ENCODE assay signal across 17 cellular contexts in the genomic region with DNA sequence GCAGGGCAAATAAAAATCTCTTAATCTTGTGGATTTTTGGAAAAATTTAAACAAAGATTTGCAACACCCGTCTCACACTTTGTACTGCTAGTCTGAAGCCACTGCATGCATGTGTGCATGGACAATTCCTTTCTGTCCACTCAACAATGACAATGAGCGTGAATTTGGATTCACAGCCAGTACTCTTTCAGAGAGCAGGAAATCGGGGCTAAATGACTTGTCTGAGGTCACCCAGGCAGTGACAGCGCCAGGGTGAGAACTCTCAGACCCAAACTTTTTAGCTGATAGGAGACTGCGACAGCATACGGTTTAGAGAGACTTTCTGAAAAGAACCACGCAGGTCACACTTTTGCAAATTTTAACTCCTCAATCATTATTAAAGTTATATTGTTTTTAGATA.
DNase-seq lines count a peak whose midpoint lies in the region; ATAC-seq and TF ChIP-seq lines count a peak whose summit lies in the region.
"Had no signal": no experiment of that assay in that cellular context is flagged by ENCODE, and none has a peak within 500 bp of the region (broad histone marks: within the 10 kb centered on the region; RNA-seq: fewer than 3 reads in every experiment).

No MANE protein-coding gene starts in this region.

- H3K23ac ChIP-seq in neuronal stem cell (ENCODE audit: low read depth, low read length, poor library complexity) = no peak overlapping the region

- H3K79me1 ChIP-seq in neuronal stem cell (ENCODE audit: low read depth, low read length) = no peaks in the 10 kb centered on the region

- CTCF ChIA-PET in CD8-positive, alpha-beta T cell (lab: Charles Lee) = no interaction called here

- no peak overlapping the region for H2BK120ac ChIP-seq in neuronal stem cell (ENCODE audit: low read depth, low read length)

- no peak for ATAC-seq in CD8-positive, alpha-beta T cell
- ATAC-seq in GM19455 (IDR thresholded peaks at IDR 0.05; ENCODE audit: unreplicated experiment) = no peak
- ATAC-seq: HCT116 had no signal

- no peak overlapping the region for H3K27ac ChIP-seq in CD8-positive, alpha-beta T cell (ENCODE audit: low read depth, low read length)
- no peak overlapping the region for H3K27ac ChIP-seq in neural progenitor cell
- no peak overlapping the region for H3K27ac ChIP-seq in neuronal stem cell (replicated peaks; ENCODE audit: low read length)
- H3K27ac ChIP-seq: BLaER1 had no signal

- H3K4me1 Mint-ChIP-seq in CD8-positive, alpha-beta T cell (ENCODE audit: low read depth) = peaks cover 25% of the 10 kb centered on the region
- peaks cover 19% of the 10 kb centered on the region for H3K4me1 Mint-ChIP-seq in neural progenitor cell

- H3K18ac ChIP-seq in neuronal stem cell (ENCODE audit: low read length) = no peak overlapping the region

- WGBS in neuronal stem cell (ENCODE audit: extremely low coverage in 2 of 2, insufficient read length in 2 of 2, insufficient replicate concordance in 1 of 2), 2 donors = no CpG with 5 or more reads among the region's 7 CpGs

- H3K27ac Mint-ChIP-seq in CD8-positive, alpha-beta T cell = peak overlapping the region; percentile 52
- H3K27ac Mint-ChIP-seq in neural progenitor cell = no peak overlapping the region

- peaks cover 11% of the 10 kb centered on the region for H3K4me1 ChIP-seq in CD8-positive, alpha-beta T cell (ENCODE audit: insufficient read depth, low read length)
- H3K4me1 ChIP-seq in neural progenitor cell (no peaks in the 10 kb centered on the region), neuronal stem cell (ENCODE audit: control insufficient read depth in 2 of 2, insufficient read depth in 1 of 2, low read depth in 1 of 2, low read length in 2 of 2) (peaks cover 1 to 20% of the 10 kb centered on the region in 2 donors)

- no peaks in the 10 kb centered on the region for H3K9me3 Mint-ChIP-seq in CD8-positive, alpha-beta T cell
- H3K9me3 Mint-ChIP-seq in neural progenitor cell = no peaks in the 10 kb centered on the region

- POLR2A ChIA-PET in CD8-positive, alpha-beta T cell (lab: Charles Lee) = no interaction called here

- no peak overlapping the region for H2BK5ac ChIP-seq in neuronal stem cell (ENCODE audit: low read length)

- H2AFZ ChIP-seq in neural progenitor cell (replicated peaks) = no peak overlapping the region
- no peak overlapping the region for H2AFZ ChIP-seq in neuronal stem cell (ENCODE audit: low read length)

- no peaks in the 10 kb centered on the region for H3K36me3 ChIP-seq in CD8-positive, alpha-beta T cell (ENCODE audit: insufficient read depth, low read length)
- no peaks in the 10 kb centered on the region for H3K36me3 ChIP-seq in neural progenitor cell
- peaks cover 2 to 60% of the 10 kb centered on the region in 2 donors for H3K36me3 ChIP-seq in neuronal stem cell (replicated peaks in 1 of 2; ENCODE audit: control insufficient read depth in 2 of 2, insufficient read depth in 2 of 2, low read length in 2 of 2)

- no peak overlapping the region for H2BK12ac ChIP-seq in neuronal stem cell (ENCODE audit: low read length)

- no peak overlapping the region for H3K14ac ChIP-seq in neuronal stem cell (ENCODE audit: low read length)

- no peaks in the 10 kb centered on the region for H3K9me3 ChIP-seq in CD8-positive, alpha-beta T cell (ENCODE audit: low read length)
- H3K9me3 ChIP-seq in neural progenitor cell (ENCODE audit: low read depth) = no peaks in the 10 kb centered on the region
- H3K9me3 ChIP-seq in neuronal stem cell (replicated peaks in 1 of 2; ENCODE audit: control insufficient read depth in 2 of 2, insufficient read depth in 1 of 2, low read depth in 1 of 2, low read length in 2 of 2) = no peaks in the 10 kb centered on the region
- H3K9me3 ChIP-seq: BLaER1 had no signal

- H3F3A ChIP-seq in neural progenitor cell (ENCODE audit: low read depth) = no peaks in the 10 kb centered on the region

- intact Hi-C loops in CD8-positive, alpha-beta T cell (cut with DNase I, micrococcal nuclease) = no loop called here

- H3K79me2 ChIP-seq in neural progenitor cell (ENCODE audit: low read depth) = no peaks in the 10 kb centered on the region

- no peak overlapping the region for H3K4me3 ChIP-seq in CD8-positive, alpha-beta T cell (ENCODE audit: low read depth, low read length)
- H3K4me3 ChIP-seq in neural progenitor cell = no peak overlapping the region
- no peak overlapping the region for H3K4me3 ChIP-seq in neuronal stem cell (ENCODE audit: low read length in 2 of 2)
- H3K4me3 ChIP-seq: BLaER1 had no signal

- no peak for TF ChIP-seq CTCF in CD8-positive, alpha-beta T cell (IDR thresholded peaks at IDR 0.05)
- no peak for TF ChIP-seq CTCF in neural progenitor cell (IDR thresholded peaks at IDR 0.05)

- H2BK15ac ChIP-seq in neuronal stem cell (ENCODE audit: low read length) = no peak overlapping the region

- H2AK5ac ChIP-seq in neuronal stem cell (ENCODE audit: low read depth, low read length) = no peak overlapping the region

- no peak overlapping the region for H3K9ac ChIP-seq in neural progenitor cell
- no peak overlapping the region for H3K9ac ChIP-seq in neuronal stem cell (ENCODE audit: low read depth, low read length, poor library complexity)
- H3K9ac ChIP-seq: BLaER1 had no signal

- no peak overlapping the region for H3K4ac ChIP-seq in neuronal stem cell (ENCODE audit: low read length)

- H3K27me3 ChIP-seq in CD8-positive, alpha-beta T cell (ENCODE audit: insufficient read depth, low read length) = no peaks in the 10 kb centered on the region
- no peaks in the 10 kb centered on the region for H3K27me3 ChIP-seq in neural progenitor cell
- H3K27me3 ChIP-seq in neuronal stem cell (ENCODE audit: control insufficient read depth in 3 of 3, insufficient read depth in 3 of 3, low read depth in 1 of 3, low read length in 3 of 3) = no peaks in the 10 kb centered on the region
- H3K27me3 ChIP-seq: BLaER1 had no signal

- H3K4me2 ChIP-seq in neural progenitor cell (no peak overlapping the region), neuronal stem cell (ENCODE audit: insufficient read depth, low read length, poor library complexity, severe bottlenecking) (no peak overlapping the region)
- H3K4me2 ChIP-seq: BLaER1 had no signal

- H3K36me3 Mint-ChIP-seq in CD8-positive, alpha-beta T cell = peaks cover 62% of the 10 kb centered on the region
- H3K36me3 Mint-ChIP-seq in neural progenitor cell = peaks cover 44% of the 10 kb centered on the region

- no peak for DNase-seq in CD8-positive, alpha-beta T cell
- DNase-seq in dermis microvascular lymphatic vessel endothelial cell (ENCODE audit: low read depth in 2 of 2) = peak; percentile 40 to 55
- DNase-seq in lung microvascular endothelial cell (ENCODE audit: low read depth in 2 of 2) = peak; percentile 52 to 74
- DNase-seq in pons (ENCODE audit: low spot score) = peak; percentile 88
- DNase-seq in NCI-H2227 treated with DMSO at 0.1 percent for 48 hours (lab: John Stamatoyannopoulos, UW) = no peak
- no peak for DNase-seq in neural progenitor cell (ENCODE audit: low spot score)
- no peak for DNase-seq in neuronal stem cell (ENCODE audit: low spot score)
- DNase-seq: DND-41, KBM-7, NCI-H1436, NCI-H2029, NCI-H2171, NCI-H748 treated with DMSO at 0.1 percent for 48 hours, RPMI8226 had no signal

- no peaks in the 10 kb centered on the region for H3K27me3 Mint-ChIP-seq in CD8-positive, alpha-beta T cell (ENCODE audit: low read depth)
- no peaks in the 10 kb centered on the region for H3K27me3 Mint-ChIP-seq in neural progenitor cell (ENCODE audit: insufficient read depth, low read depth)

- H4K20me1 ChIP-seq in neural progenitor cell (ENCODE audit: low read depth) = no peaks in the 10 kb centered on the region
- H4K20me1 ChIP-seq: BLaER1 had no signal

- H3K4me3 Mint-ChIP-seq in CD8-positive, alpha-beta T cell = no peak overlapping the region
- H3K4me3 Mint-ChIP-seq in neural progenitor cell = no peak overlapping the region

- H4K91ac ChIP-seq in neuronal stem cell (ENCODE audit: low read depth, low read length, poor library complexity) = no peak overlapping the region

- no peak overlapping the region for H4K8ac ChIP-seq in neuronal stem cell (ENCODE audit: low read depth, low read length)

Comparison
In these comparisons a context has a peak if more than half of its experiments do, and no peak if none do; other contexts are left out.
1. DNase-seq: peak in dermis microvascular lymphatic vessel endothelial cell (2 of 2), lung microvascular endothelial cell (2 of 2) and pons (single experiment); none in CD8-positive, alpha-beta T cell (0 of 7), NCI-H2227 treated with DMSO at 0.1 percent for 48 hours (single experiment), neural progenitor cell (single experiment) and neuronal stem cell (single experiment).